Comparison of ENCODE assay signal across 19 cellular contexts in genomic region chr16:29837833-29838232, GRCh38. TPM values are rescaled to one million over a fixed set of nuclear protein-coding genes. Genes with fewer than 3 reads are reported as not detected.
"Had no signal": no experiment of that assay in that cellular context is flagged by ENCODE, and none has a peak within 500 bp of the region (broad histone marks: within the 10 kb centered on the region; RNA-seq: fewer than 3 reads in every experiment).

No MANE protein-coding gene starts in this region.

- H3K27me3 Mint-ChIP-seq: naive B cell; stimulated activated naive B cell treated with anti-CD40 and anti-IgM and Interleukin-4, amounts not matched to agents 10 μg/mL and 1 μg/mL and 100 μg/mL, for 72 hours; stimulated activated naive CD8-positive, alpha-beta T cell treated with anti-CD3 and anti-CD28 coated beads, Interleukin-15, amount 100 ng/mL, for 72 hours had no signal

- H3K9me3 ChIP-seq: heart left ventricle, sigmoid colon, testis, tibial nerve had no signal

- H3K27ac Mint-ChIP-seq: nephron; stimulated activated naive B cell treated with anti-CD40 and anti-IgM and Interleukin-4, amounts not matched to agents 10 μg/mL and 1 μg/mL and 100 μg/mL, for 72 hours; stimulated activated naive CD8-positive, alpha-beta T cell treated with anti-CD3 and anti-CD28 coated beads, Interleukin-15, amount 100 ng/mL, for 72 hours had no signal

- H3K4me1 ChIP-seq: sigmoid colon, tibial nerve had no signal

- H3K4me3 ChIP-seq: coronary artery, dorsolateral prefrontal cortex, heart left ventricle, sigmoid colon, skin epidermis, testis, tibial nerve had no signal

- H3K27me3 ChIP-seq: dorsolateral prefrontal cortex, heart left ventricle, sigmoid colon, testis, tibial nerve had no signal

- H3K9me3 Mint-ChIP-seq: naive B cell; nephron; stimulated activated naive B cell treated with anti-CD40 and anti-IgM and Interleukin-4, amounts not matched to agents 10 μg/mL and 1 μg/mL and 100 μg/mL, for 72 hours; stimulated activated naive CD8-positive, alpha-beta T cell treated with anti-CD3 and anti-CD28 coated beads, Interleukin-15, amount 100 ng/mL, for 72 hours had no signal

- H3K4me3 Mint-ChIP-seq: naive B cell; nephron; stimulated activated naive B cell treated with anti-CD40 and anti-IgM and Interleukin-4, amounts not matched to agents 10 μg/mL and 1 μg/mL and 100 μg/mL, for 72 hours; stimulated activated naive CD8-positive, alpha-beta T cell treated with anti-CD3 and anti-CD28 coated beads, Interleukin-15, amount 100 ng/mL, for 72 hours had no signal

- H3K27ac ChIP-seq: coronary artery, dorsolateral prefrontal cortex, heart left ventricle, sigmoid colon, skin epidermis, testis, tibial nerve had no signal

- H3K4me1 Mint-ChIP-seq: naive B cell; nephron; stimulated activated naive B cell treated with anti-CD40 and anti-IgM and Interleukin-4, amounts not matched to agents 10 μg/mL and 1 μg/mL and 100 μg/mL, for 72 hours had no signal

- FAIRE-seq: frontal cortex had no signal

- ATAC-seq: esophagus mucosa; heart left ventricle; left lobe of liver; stimulated activated naive B cell treated with anti-CD40 and anti-IgM and Interleukin-4, amounts not matched to agents 10 μg/mL and 1 μg/mL and 100 μg/mL, for 72 hours; stimulated activated naive CD8-positive, alpha-beta T cell treated with anti-CD3 and anti-CD28 coated beads, Interleukin-15, amount 100 ng/mL, for 72 hours had no signal

- DNase-seq: dorsolateral prefrontal cortex; effector CD8-positive, alpha-beta T cell; heart left ventricle; islet precursor cell; midbrain; naive B cell; sigmoid colon; stimulated activated CD4-positive, alpha-beta T cell treated with anti-CD3 and anti-CD28 coated beads, Interleukin-2, amount 100 ng/mL, for 24 hours; stimulated activated CD4-positive, alpha-beta T cell treated with anti-CD3 and anti-CD28 coated beads, Interleukin-4, amount 100 ng/mL, for 4 hours; stimulated activated naive B cell treated with anti-CD40 and anti-IgM and Interleukin-4, amounts not matched to agents 10 μg/mL and 1 μg/mL and 100 μg/mL, for 72 hours; stimulated activated naive CD8-positive, alpha-beta T cell treated with anti-CD3 and anti-CD28 coated beads, Interleukin-15, amount 100 ng/mL, for 72 hours; testis had no signal

RNA-seq across cellular contexts. Expression of gene PRRT2, which starts 25.8 kb away (rescaled TPM):
- total RNA-seq: esophagus mucosa had no signal
